In genomic region chr2:25920786-25921390, GRCh38 we compare ENCODE assay signal across 1 cellular context.
A peak's percentile ranks its signal among the peaks of the same experiment; 100 is the strongest.
TF ChIP-seq lines count a peak whose summit lies in the region.

No MANE protein-coding gene starts in this region.

TF ChIP-seq in HepG2, 621 proteins besides CTCF, POLR2A, EP300 and RAD21:
- no peak for TF ChIP-seq NR2C2 (CRISPR knock-in tag; IDR thresholded peaks at IDR 0.05; ENCODE audit: borderline replicate concordance)
- TF ChIP-seq CREB1 (IDR thresholded peaks at IDR 0.05) = peak; percentile 56; the same call in 1 of the 2 replicates
- no peak for TF ChIP-seq CREB1 (CRISPR knock-in tag; IDR thresholded peaks at IDR 0.05)
